In genomic region chr9:15423328-15423985, GRCh38 we compare ENCODE assay signal across 8 cellular contexts. TPM values are rescaled to one million over a fixed set of nuclear protein-coding genes. Genes with fewer than 3 reads are reported as not detected.
A peak's percentile ranks its signal among the peaks of the same experiment; 100 is the strongest.
DNase-seq lines count a peak whose midpoint lies in the region; ATAC-seq and TF ChIP-seq lines count a peak whose summit lies in the region.

No MANE protein-coding gene starts in this region.

- H4K20me1 ChIP-seq in mammary epithelial cell (ENCODE audit: insufficient read depth, low read length), result no peaks in the 10 kb centered on the region

- in situ Hi-C loops in mammary epithelial cell (cut with MboI; ENCODE audit: low sequenced_read_pairs in 2 of 2), result loop anchor here (25.0 kb wide), 1 partner anchor 211 kb away; no protein-coding TSS in a partner anchor

- ATAC-seq in activated CD4-positive, alpha-beta T cell treated with anti-CD3 and anti-CD28 coated beads for 36 hours, result peak; percentile 13
- ATAC-seq in lower lobe of right lung, result peak in 1 of 2 donors; percentile 11
- ATAC-seq in HG02852 (IDR thresholded peaks at IDR 0.05; ENCODE audit: unreplicated experiment), result no peak

- peak overlapping the region; percentile 95 for H3K4me3 Mint-ChIP-seq in activated CD4-positive, alpha-beta T cell treated with anti-CD3 and anti-CD28 coated beads for 36 hours

- H3K27ac ChIP-seq in mammary epithelial cell (ENCODE audit: insufficient read depth, low read depth, low read length) (peak overlapping the region; percentile 89), lower lobe of right lung (peak overlapping the region; percentile 96), uterus (peak overlapping the region; percentile 94 to 95)

- no peaks in the 10 kb centered on the region for H3K9me3 Mint-ChIP-seq in activated CD4-positive, alpha-beta T cell treated with anti-CD3 and anti-CD28 coated beads for 36 hours (ENCODE audit: low read depth)

- peak in 1 of 2 donors; percentile 26 for TF ChIP-seq CTCF in mammary epithelial cell (conservative IDR thresholded peaks at IDR 0.05 in 1 of 2, IDR thresholded peaks at IDR 0.05 in 1 of 2; ENCODE audit: extremely low read depth in 1 of 2, insufficient read depth in 1 of 2, low read depth in 1 of 2, low read length in 2 of 2)
- TF ChIP-seq CTCF in lower lobe of right lung (IDR thresholded peaks at IDR 0.05), result no peak
- no peak for TF ChIP-seq CTCF in uterus (IDR thresholded peaks at IDR 0.05)

- BruUV-seq in mammary epithelial cell (replicated peaks; lab: Mats Ljungman, UMichigan), result no TSS peak

- peak overlapping the region; percentile 79 for H3K9ac ChIP-seq in mammary epithelial cell (ENCODE audit: insufficient read depth, low read length)

- H3K27me3 ChIP-seq in mammary epithelial cell (ENCODE audit: insufficient read depth, low read length), result no peaks in the 10 kb centered on the region
- H3K27me3 ChIP-seq in lower lobe of right lung (ENCODE audit: low read depth), result no peaks in the 10 kb centered on the region
- H3K27me3 ChIP-seq in uterus, result no peaks in the 10 kb centered on the region

- H2AFZ ChIP-seq in mammary epithelial cell (ENCODE audit: low read depth, low read length), result peak overlapping the region; percentile 97

- peaks cover 35% of the 10 kb centered on the region for H3K4me1 Mint-ChIP-seq in activated CD4-positive, alpha-beta T cell treated with anti-CD3 and anti-CD28 coated beads for 36 hours

- WGBS in mammary epithelial cell (ENCODE audit: low coverage, missing lambda C conversion rate), result 3% methylated on average over 15 of the region's 16 CpGs

- peak overlapping the region; percentile 89 for H3K27ac Mint-ChIP-seq in activated CD4-positive, alpha-beta T cell treated with anti-CD3 and anti-CD28 coated beads for 36 hours

- no peaks in the 10 kb centered on the region for H3K27me3 Mint-ChIP-seq in activated CD4-positive, alpha-beta T cell treated with anti-CD3 and anti-CD28 coated beads for 36 hours

- intact Hi-C loops in activated CD4-positive, alpha-beta T cell treated with anti-CD3 and anti-CD28 coated beads for 36 hours (cut with DNase I, micrococcal nuclease), result loop anchor here (2.0 to 5.0 kb wide), 5 partner anchors 87 to 731 kb away; partner anchors contain the start of genes PSIP1 (in 1 of the 2) and ZDHHC21 (in 1 of the 2)
- intact Hi-C loops in mammary epithelial cell (cut with micrococcal nuclease), result loop anchor here (1.0 to 2.0 kb wide), 3 partner anchors 117 to 183 kb away; partner anchors contain the start of gene CCDC171
- intact Hi-C loops in lower lobe of right lung (cut with DNase I), result loop anchor here (10.0 kb wide), 1 partner anchor 209 kb away; no protein-coding TSS in a partner anchor
- intact Hi-C loops in uterus (cut with DNase I; ENCODE audit: low total_unique reads), result no loop called here

- H3K36me3 ChIP-seq in mammary epithelial cell (ENCODE audit: insufficient read depth, low read length) (peaks cover 11% of the 10 kb centered on the region), lower lobe of right lung (peaks cover 35% of the 10 kb centered on the region), uterus (no peaks in the 10 kb centered on the region)

- peak; percentile 33 for DNase-seq in activated CD4-positive, alpha-beta T cell treated with anti-CD3 and anti-CD28 coated beads for 36 hours
- DNase-seq in activated CD4-positive, alpha-beta T cell treated with anti-CD3 and anti-CD28 coated beads, Interleukin-2, amount 50 U/mL, for 48 hours, result no peak
- DNase-seq in NCI-H526 (lab: John Stamatoyannopoulos, UW), result peak; percentile 33 to 47
- DNase-seq in mammary epithelial cell, result peak; percentile 38
- no peak for DNase-seq in lower lobe of right lung
- no peak for DNase-seq in uterus
- no peak for DNase-seq in activated CD4-positive, CD25-positive, alpha-beta regulatory T cell treated with anti-CD3 and anti-CD28 coated beads, Interleukin-2, amount 50 U/mL, for 72 hours

- dilution Hi-C loops in mammary epithelial cell (cut with HindIII; ENCODE audit: low sequenced_read_pairs), result loop anchor here (5.0 kb wide), 1 partner anchor 116 kb away; the partner anchor contains the start of gene TTC39B

- H3K36me3 Mint-ChIP-seq in activated CD4-positive, alpha-beta T cell treated with anti-CD3 and anti-CD28 coated beads for 36 hours (ENCODE audit: low read depth), result peaks cover 34% of the 10 kb centered on the region

- H3K4me3 ChIP-seq in mammary epithelial cell (replicated peaks in 1 of 3; ENCODE audit: insufficient read depth in 1 of 3, low read depth in 2 of 3, low read length in 3 of 3) (peak overlapping the region; percentile 76 to 99 (median 91)), lower lobe of right lung (peak overlapping the region; percentile 99), uterus (peak overlapping the region; percentile 73 to 82)

- POLR2A ChIA-PET in activated CD4-positive, alpha-beta T cell treated with anti-CD3 and anti-CD28 coated beads for 36 hours (lab: Charles Lee), result interaction anchor here (1.3 to 1.4 kb wide), 2 partner anchors 88 to 129 kb away, joined by 3 to 5 read pairs; partner anchors contain the start of genes CCDC171 and PSIP1

- H3K79me2 ChIP-seq in mammary epithelial cell (ENCODE audit: insufficient read depth, low read length), result peaks cover 55% of the 10 kb centered on the region

- H3K9me3 ChIP-seq in mammary epithelial cell (replicated peaks; ENCODE audit: insufficient read depth, low read length) (no peaks in the 10 kb centered on the region), lower lobe of right lung (no peaks in the 10 kb centered on the region), uterus (no peaks in the 10 kb centered on the region)

- CTCF ChIA-PET in activated CD4-positive, alpha-beta T cell treated with anti-CD3 and anti-CD28 coated beads for 36 hours (lab: Charles Lee), result interaction anchor here (0.8 to 2.2 kb wide), 8 partner anchors 9 to 213 kb away, joined by 3 to 5 read pairs (median 4); no protein-coding TSS in a partner anchor
- CTCF ChIA-PET in mammary epithelial cell (lab: Charles Lee; ENCODE audit: low non-redundant PET), result no interaction called here

- peaks cover 15% of the 10 kb centered on the region for H3K4me1 ChIP-seq in mammary epithelial cell (ENCODE audit: insufficient read depth, low read length)
- peaks cover 54% of the 10 kb centered on the region for H3K4me1 ChIP-seq in lower lobe of right lung
- H3K4me1 ChIP-seq in uterus, result no peaks in the 10 kb centered on the region

- H3K4me2 ChIP-seq in mammary epithelial cell (ENCODE audit: insufficient read depth, low read depth, low read length), result peak overlapping the region; percentile 97

- no peak for TF ChIP-seq POLR2A in uterus (IDR thresholded peaks at IDR 0.05)

RNA-seq across cellular contexts. Expression of gene SNAPC3, which starts 0.8 kb away (rescaled TPM):
- 10 to 100 TPM; 37.8 to 39.6 TPM for total RNA-seq in activated CD4-positive, alpha-beta T cell treated with anti-CD3 and anti-CD28 coated beads for 36 hours
- total RNA-seq in mammary epithelial cell, result 10 to 100 TPM; 29.9 to 35.2 TPM
- polyA plus RNA-seq in mammary epithelial cell, result 15.8 TPM
- polyA minus RNA-seq in mammary epithelial cell, result 24.6 TPM
- total RNA-seq in lower lobe of right lung, result 30.7 TPM
- 10 to 100 TPM; 31.5 to 67.1 (median 39.7) TPM for total RNA-seq in uterus

Comparison
In these comparisons a context has a peak if more than half of its experiments do, and no peak if none do; other contexts are left out.
1. DNase-seq: peak in activated CD4-positive, alpha-beta T cell treated with anti-CD3 and anti-CD28 coated beads for 36 hours (single experiment), NCI-H526 (2 of 2) and mammary epithelial cell (single experiment); none in activated CD4-positive, alpha-beta T cell treated with anti-CD3 and anti-CD28 coated beads, Interleukin-2, amount 50 U/mL, for 48 hours (0 of 2), lower lobe of right lung (single experiment), uterus (0 of 2) and activated CD4-positive, CD25-positive, alpha-beta regulatory T cell treated with anti-CD3 and anti-CD28 coated beads, Interleukin-2, amount 50 U/mL, for 72 hours (single experiment).
2. Peak in every context shown above with its lines, with median percentiles within 50 percentile points of each other: H3K27ac ChIP-seq and H3K4me3 ChIP-seq.